22 cellular contexts compared by ENCODE assay signal in genomic region chr4:82661601-82662000, GRCh38.
DNase-seq lines count a peak whose midpoint lies in the region; ATAC-seq, FAIRE-seq and TF ChIP-seq lines count a peak whose summit lies in the region.
"Had no signal": no experiment of that assay in that cellular context is flagged by ENCODE, and none has a peak within 500 bp of the region (broad histone marks: within the 10 kb centered on the region; RNA-seq: fewer than 3 reads in every experiment).

No MANE protein-coding gene starts in this region.

- no peaks in the 10 kb centered on the region for H4K20me1 ChIP-seq in hepatocyte (ENCODE audit: insufficient read depth, poor library complexity, severe bottlenecking)

- H3K36me3 ChIP-seq in hepatocyte (replicated peaks; ENCODE audit: insufficient read depth, low read depth) (no peaks in the 10 kb centered on the region), small intestine (ENCODE audit: control insufficient read depth in 2 of 2, insufficient read depth in 2 of 2, low read length in 2 of 2) (no peaks in the 10 kb centered on the region)
- H3K36me3 ChIP-seq: BE2C had no signal

- no peak for FAIRE-seq in small intestine (lab: Jason Lieb, UNC)
- FAIRE-seq: D721Med had no signal

- DNase-seq in NCI-H1105 (lab: John Stamatoyannopoulos, UW): peak; percentile 2
- DNase-seq in NCI-H187 (lab: John Stamatoyannopoulos, UW): peak; percentile 7 to 8
- peak; percentile 63 for DNase-seq in NCI-H748 (lab: John Stamatoyannopoulos, UW; ENCODE audit: unreplicated experiment)
- no peak for DNase-seq in hepatocyte (ENCODE audit: low spot score)
- no peak for DNase-seq in left lobe of liver (ENCODE audit: low spot score)
- no peak for DNase-seq in small intestine
- DNase-seq in globus pallidus (ENCODE audit: low spot score): no peak
- DNase-seq: BE2C, DMS79, H9, KBM-7, MM.1S, NCI-H1048, NCI-H1694 treated with DMSO at 0.1 percent for 48 hours, NCI-H2171, NCI-H345, NCI-H524, T-cell had no signal

- H3K4me3 ChIP-seq in hepatocyte (no peak overlapping the region), small intestine (ENCODE audit: low read depth in 1 of 2, low read length in 2 of 2) (no peak overlapping the region)

- TF ChIP-seq CTCF in hepatocyte (IDR thresholded peaks at IDR 0.05; ENCODE audit: poor library complexity): no peak

- H3K27ac ChIP-seq in hepatocyte (peak overlapping the region; percentile 27), small intestine (ENCODE audit: low read depth in 1 of 2, low read length in 1 of 2) (no peak overlapping the region)
- H3K27ac ChIP-seq: HL-60, RWPE1 had no signal

- H3K9me2 ChIP-seq in hepatocyte (replicated peaks; ENCODE audit: insufficient read depth): no peaks in the 10 kb centered on the region

- H3K9me3 ChIP-seq in hepatocyte (ENCODE audit: low read depth): no peaks in the 10 kb centered on the region
- H3K9me3 ChIP-seq in small intestine (ENCODE audit: control insufficient read depth, low read depth): no peaks in the 10 kb centered on the region
- H3K9me3 ChIP-seq: BE2C had no signal

- peaks cover 3% of the 10 kb centered on the region for H3K4me1 ChIP-seq in hepatocyte (ENCODE audit: insufficient read depth)
- H3K4me1 ChIP-seq in small intestine (ENCODE audit: control insufficient read depth in 2 of 2, insufficient read depth in 1 of 2, low read depth in 1 of 2, low read length in 1 of 2): no peaks in the 10 kb centered on the region
- H3K4me1 ChIP-seq: BE2C had no signal

- H2AFZ ChIP-seq in hepatocyte: no peak overlapping the region

- ATAC-seq in left lobe of liver: no peak
- ATAC-seq: SK-N-SH treated with all-trans-retinoic acid at 6 μM for 48 hours, T-cell had no signal

- no peaks in the 10 kb centered on the region for H3K27me3 ChIP-seq in hepatocyte
- H3K27me3 ChIP-seq in small intestine (ENCODE audit: control insufficient read depth in 2 of 2, insufficient read depth in 2 of 2, low read length in 2 of 2): no peaks in the 10 kb centered on the region
- H3K27me3 ChIP-seq: BE2C had no signal

- 79% methylated on average over 5 of the region's 5 CpGs for WGBS in hepatocyte (ENCODE audit: low lambda C conversion rate, missing lambda C conversion rate)
- WGBS in small intestine, 3 donors: 86 to 94% (median 87%) methylated on average over 5 of the region's 5 CpGs

- no peak overlapping the region for H3K4me2 ChIP-seq in hepatocyte

- H3K79me2 ChIP-seq in hepatocyte: no peaks in the 10 kb centered on the region

Comparison
In these comparisons a context has a peak if more than half of its experiments do, and no peak if none do; other contexts are left out.
1. DNase-seq: peak in NCI-H1105 (single experiment), NCI-H187 (2 of 2) and NCI-H748 (single experiment); none in hepatocyte (single experiment), left lobe of liver (single experiment), small intestine (single experiment) and globus pallidus (single experiment).